ENCODE assay signal across 2 cellular contexts in the genomic region with DNA sequence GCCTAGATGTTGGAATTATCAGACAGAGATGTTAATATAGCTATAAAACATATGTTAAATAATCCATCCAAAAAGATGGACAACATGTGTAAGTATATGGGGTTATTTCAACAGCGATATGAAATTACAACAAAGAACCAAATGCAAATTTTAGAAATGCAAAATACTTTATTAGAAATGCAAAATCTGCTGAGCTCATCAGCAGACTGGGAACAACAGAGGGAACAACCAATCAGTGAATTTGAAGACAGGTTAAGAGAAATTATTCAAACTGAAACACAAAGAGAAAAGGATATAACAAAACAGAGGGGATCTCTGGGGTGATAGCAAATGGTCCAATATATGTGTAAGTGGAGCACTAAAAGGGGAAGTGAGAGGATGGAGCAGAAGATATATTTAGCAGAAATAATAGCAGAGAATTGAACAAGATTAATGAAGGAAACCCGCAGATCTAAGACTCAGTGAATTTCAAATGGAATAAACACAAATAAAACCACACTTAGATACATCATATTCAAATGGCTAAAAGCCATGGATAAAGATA.
TF ChIP-seq lines count a peak whose summit lies in the region.

No MANE protein-coding gene starts in this region.

TF ChIP-seq in IMR-90, 13 proteins besides CTCF, POLR2A, EP300 and RAD21:
- TF ChIP-seq MAFK (IDR thresholded peaks at IDR 0.05; ENCODE audit: low read depth, low read length) (peak; percentile 15; the same call in 1 of the 2 replicates), MAZ (IDR thresholded peaks at IDR 0.05; ENCODE audit: borderline replicate concordance, low read depth, low read length) (no peak)

TF ChIP-seq in K562, 482 proteins besides CTCF, POLR2A, EP300 and RAD21:
- TF ChIP-seq SMAD1 (IDR thresholded peaks at IDR 0.05; ENCODE audit: low read depth, low read length, partially characterized antibody) (no peak), ZNF121 (CRISPR knock-in tag; conservative IDR thresholded peaks at IDR 0.05) (no peak), DIDO1 (tag; IDR thresholded peaks at IDR 0.05; ENCODE audit: low read depth) (no peak), TEAD4 (IDR thresholded peaks at IDR 0.05; ENCODE audit: low read length) (no peak), TEAD4 (CRISPR knock-in tag; IDR thresholded peaks at IDR 0.05; ENCODE audit: borderline replicate concordance) (no peak), TRIM24 (IDR thresholded peaks at IDR 0.05) (peak in 1 of 2 experiments; percentile 39; a peak in 1 of 4 replicates), SPI1 (IDR thresholded peaks at IDR 0.05; ENCODE audit: borderline replicate concordance, low read depth, low read length) (peak; percentile 86), CBX3 (IDR thresholded peaks at IDR 0.05; ENCODE audit: borderline replicate concordance in 1 of 2, low read length in 2 of 2) (0 out of 3 replicates have a peak, but pooled peaks of 1 of the 2 experiments have one; percentile 30), MAFG (tag; conservative IDR thresholded peaks at IDR 0.05) (no peak), EHMT2 (IDR thresholded peaks at IDR 0.05) (no peak)
- TF ChIP-seq, protein P1, sequence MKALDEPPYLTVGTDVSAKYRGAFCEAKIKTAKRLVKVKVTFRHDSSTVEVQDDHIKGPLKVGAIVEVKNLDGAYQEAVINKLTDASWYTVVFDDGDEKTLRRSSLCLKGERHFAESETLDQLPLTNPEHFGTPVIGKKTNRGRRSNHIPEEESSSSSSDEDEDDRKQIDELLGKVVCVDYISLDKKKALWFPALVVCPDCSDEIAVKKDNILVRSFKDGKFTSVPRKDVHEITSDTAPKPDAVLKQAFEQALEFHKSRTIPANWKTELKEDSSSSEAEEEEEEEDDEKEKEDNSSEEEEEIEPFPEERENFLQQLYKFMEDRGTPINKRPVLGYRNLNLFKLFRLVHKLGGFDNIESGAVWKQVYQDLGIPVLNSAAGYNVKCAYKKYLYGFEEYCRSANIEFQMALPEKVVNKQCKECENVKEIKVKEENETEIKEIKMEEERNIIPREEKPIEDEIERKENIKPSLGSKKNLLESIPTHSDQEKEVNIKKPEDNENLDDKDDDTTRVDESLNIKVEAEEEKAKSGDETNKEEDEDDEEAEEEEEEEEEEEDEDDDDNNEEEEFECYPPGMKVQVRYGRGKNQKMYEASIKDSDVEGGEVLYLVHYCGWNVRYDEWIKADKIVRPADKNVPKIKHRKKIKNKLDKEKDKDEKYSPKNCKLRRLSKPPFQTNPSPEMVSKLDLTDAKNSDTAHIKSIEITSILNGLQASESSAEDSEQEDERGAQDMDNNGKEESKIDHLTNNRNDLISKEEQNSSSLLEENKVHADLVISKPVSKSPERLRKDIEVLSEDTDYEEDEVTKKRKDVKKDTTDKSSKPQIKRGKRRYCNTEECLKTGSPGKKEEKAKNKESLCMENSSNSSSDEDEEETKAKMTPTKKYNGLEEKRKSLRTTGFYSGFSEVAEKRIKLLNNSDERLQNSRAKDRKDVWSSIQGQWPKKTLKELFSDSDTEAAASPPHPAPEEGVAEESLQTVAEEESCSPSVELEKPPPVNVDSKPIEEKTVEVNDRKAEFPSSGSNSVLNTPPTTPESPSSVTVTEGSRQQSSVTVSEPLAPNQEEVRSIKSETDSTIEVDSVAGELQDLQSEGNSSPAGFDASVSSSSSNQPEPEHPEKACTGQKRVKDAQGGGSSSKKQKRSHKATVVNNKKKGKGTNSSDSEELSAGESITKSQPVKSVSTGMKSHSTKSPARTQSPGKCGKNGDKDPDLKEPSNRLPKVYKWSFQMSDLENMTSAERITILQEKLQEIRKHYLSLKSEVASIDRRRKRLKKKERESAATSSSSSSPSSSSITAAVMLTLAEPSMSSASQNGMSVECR (CRISPR knock-in tag; IDR thresholded peaks at IDR 0.05): no peak
